ENCODE assay signal across 1 cellular context in genomic region chr19:41310031-41310831, GRCh38.
A peak's percentile ranks its signal among the peaks of the same experiment; 100 is the strongest.
TF ChIP-seq lines count a peak whose summit lies in the region.

TSS of gene CCDC97 (plus strand) at chr19:41310172. CDS start at chr19:41310311, 139 bp downstream.

TF ChIP-seq in SK-N-SH treated with all-trans-retinoic acid at 6 μM for 48 hours, 23 proteins besides CTCF, POLR2A, EP300 and RAD21 (continued from another document):
- TF ChIP-seq POU6F1 (CRISPR knock-in tag; IDR thresholded peaks at IDR 0.05; ENCODE audit: borderline replicate concordance, low read depth), result peak; percentile 70; the same call in 1 of the 2 replicates
